Comparison of ENCODE assay signal across 8 cellular contexts in genomic region chr1:67687198-67687545, GRCh38. TPM values are rescaled to one million over a fixed set of nuclear protein-coding genes. Genes with fewer than 3 reads are reported as not detected.
DNase-seq lines count a peak whose midpoint lies in the region; ATAC-seq, FAIRE-seq and TF ChIP-seq lines count a peak whose summit lies in the region.

No MANE protein-coding gene starts in this region.

- no peaks in the 10 kb centered on the region for H3K27me3 Mint-ChIP-seq in activated T-cell treated with anti-CD3 and anti-CD28 coated beads, Interleukin-2, amount 50 U/mL, for 4 hours (ENCODE audit: low read depth)
- H3K27me3 Mint-ChIP-seq in activated T-helper 1 cell treated with anti-CD3 and anti-CD28 coated beads, Interleukin-12 subunit alpha, Interleukin-12 subunit beta, Interleukin-2, Interleukin-4 antibody, amounts not matched to agents 30 ng/mL and 10 ng/mL and 1 ng/mL, durations not matched to agents 14 hours and 24 hours and 36 hours (ENCODE audit: insufficient read depth) = no peaks in the 10 kb centered on the region

- H3K27me3 ChIP-seq in tibial artery = no peaks in the 10 kb centered on the region

- H3K9me3 ChIP-seq in kidney (ENCODE audit: control insufficient read depth in 1 of 2, low read length in 2 of 2) = no peaks in the 10 kb centered on the region
- no peaks in the 10 kb centered on the region for H3K9me3 ChIP-seq in tibial artery

- ATAC-seq in activated T-cell treated with anti-CD3 and anti-CD28 coated beads, Interleukin-2, amount 50 U/mL, for 4 hours = no peak
- ATAC-seq in GM21619 (IDR thresholded peaks at IDR 0.05; ENCODE audit: unreplicated experiment) = no peak

- H3K4me3 ChIP-seq in kidney (ENCODE audit: low read length in 2 of 2) (peak overlapping the region; percentile 83 to 92), tibial artery (peak overlapping the region; percentile 88 to 98)

- H3K27ac Mint-ChIP-seq in activated T-helper 1 cell treated with anti-CD3 and anti-CD28 coated beads, Interleukin-12 subunit alpha, Interleukin-12 subunit beta, Interleukin-2, Interleukin-4 antibody, amounts not matched to agents 30 ng/mL and 10 ng/mL and 1 ng/mL, durations not matched to agents 14 hours and 24 hours and 36 hours = peak overlapping the region; percentile 13

- peaks cover 10 to 29% of the 10 kb centered on the region in 2 donors for H3K36me3 ChIP-seq in kidney (ENCODE audit: control insufficient read depth in 1 of 2, insufficient read depth in 2 of 2, low read length in 2 of 2)
- peaks cover 21 to 27% (median 24%) of the 10 kb centered on the region in 3 donors for H3K36me3 ChIP-seq in tibial artery

- H3K9me3 Mint-ChIP-seq in activated T-cell treated with anti-CD3 and anti-CD28 coated beads, Interleukin-2, amount 50 U/mL, for 4 hours = no peaks in the 10 kb centered on the region
- no peaks in the 10 kb centered on the region for H3K9me3 Mint-ChIP-seq in activated T-helper 1 cell treated with anti-CD3 and anti-CD28 coated beads, Interleukin-12 subunit alpha, Interleukin-12 subunit beta, Interleukin-2, Interleukin-4 antibody, amounts not matched to agents 30 ng/mL and 10 ng/mL and 1 ng/mL, durations not matched to agents 14 hours and 24 hours and 36 hours

- H3K4me3 Mint-ChIP-seq in activated T-cell treated with anti-CD3 and anti-CD28 coated beads, Interleukin-2, amount 50 U/mL, for 4 hours = peak overlapping the region; percentile 96
- H3K4me3 Mint-ChIP-seq in activated T-helper 1 cell treated with anti-CD3 and anti-CD28 coated beads, Interleukin-12 subunit alpha, Interleukin-12 subunit beta, Interleukin-2, Interleukin-4 antibody, amounts not matched to agents 30 ng/mL and 10 ng/mL and 1 ng/mL, durations not matched to agents 14 hours and 24 hours and 36 hours = peak overlapping the region; percentile 91

- peaks cover 25% of the 10 kb centered on the region for H3K36me3 Mint-ChIP-seq in activated T-cell treated with anti-CD3 and anti-CD28 coated beads, Interleukin-2, amount 50 U/mL, for 4 hours (ENCODE audit: insufficient read depth)
- peaks cover 29% of the 10 kb centered on the region for H3K36me3 Mint-ChIP-seq in activated T-helper 1 cell treated with anti-CD3 and anti-CD28 coated beads, Interleukin-12 subunit alpha, Interleukin-12 subunit beta, Interleukin-2, Interleukin-4 antibody, amounts not matched to agents 30 ng/mL and 10 ng/mL and 1 ng/mL, durations not matched to agents 14 hours and 24 hours and 36 hours (ENCODE audit: low read depth)

- H3K4me1 ChIP-seq in kidney (ENCODE audit: control insufficient read depth in 1 of 2, insufficient read depth in 1 of 2, low read depth in 1 of 2, low read length in 2 of 2) (peaks cover 5 to 10% of the 10 kb centered on the region in 2 donors), tibial artery (peaks cover 0 to 54% (median 34%) of the 10 kb centered on the region in 4 donors)

- no peak for FAIRE-seq in kidney (lab: Jason Lieb, UNC)

- H3K4me1 Mint-ChIP-seq in activated T-cell treated with anti-CD3 and anti-CD28 coated beads, Interleukin-2, amount 50 U/mL, for 4 hours (ENCODE audit: low read depth) = peaks cover 42% of the 10 kb centered on the region
- H3K4me1 Mint-ChIP-seq in activated T-helper 1 cell treated with anti-CD3 and anti-CD28 coated beads, Interleukin-12 subunit alpha, Interleukin-12 subunit beta, Interleukin-2, Interleukin-4 antibody, amounts not matched to agents 30 ng/mL and 10 ng/mL and 1 ng/mL, durations not matched to agents 14 hours and 24 hours and 36 hours (ENCODE audit: low read depth) = peaks cover 45% of the 10 kb centered on the region

- no peak for DNase-seq in activated T-cell treated with anti-CD3 and anti-CD28 coated beads, Interleukin-2, amount 50 U/mL, for 4 hours
- DNase-seq in activated T-cell treated with anti-CD3 and anti-CD28 coated beads for 4 hours (no peak), kidney (no peak), tibial artery (no peak)
- DNase-seq in activated T-helper 1 cell treated with anti-CD3 and anti-CD28 coated beads, Interleukin-12 subunit alpha, Interleukin-12 subunit beta, Interleukin-2, Interleukin-4 antibody, amounts not matched to agents 30 ng/mL and 10 ng/mL and 1 ng/mL, durations not matched to agents 14 hours and 24 hours and 36 hours (ENCODE audit: low spot score) = no peak
- no peak for DNase-seq in stimulated activated naive CD4-positive, alpha-beta T cell treated with Interleukin-2 at 50 U/mL for 16 hours (lab: John Stamatoyannopoulos, UW)
- DNase-seq in stimulated activated CD8-positive, alpha-beta memory T cell treated with anti-CD3 and anti-CD28 coated beads, Interleukin-4, amount 100 ng/mL, for 48 hours = no peak

- peak overlapping the region; percentile 97 to 98 for H3K27ac ChIP-seq in kidney (ENCODE audit: low read depth in 2 of 2, low read length in 2 of 2)
- H3K27ac ChIP-seq in tibial artery = peak overlapping the region; percentile 95 to 99

- TF ChIP-seq CTCF in kidney (IDR thresholded peaks at IDR 0.05; ENCODE audit: borderline replicate concordance, extremely low read depth, insufficient read depth) = no peak
- TF ChIP-seq CTCF in tibial artery (IDR thresholded peaks at IDR 0.05) = no peak

- intact Hi-C loops in activated T-helper 1 cell treated with anti-CD3 and anti-CD28 coated beads, Interleukin-12 subunit alpha, Interleukin-12 subunit beta, Interleukin-2, Interleukin-4 antibody, amounts not matched to agents 30 ng/mL and 10 ng/mL and 1 ng/mL, durations not matched to agents 14 hours and 24 hours and 36 hours (cut with micrococcal nuclease) = loop anchor here (10.0 kb wide), 4 partner anchors 912 to 1412 kb away; no protein-coding TSS in a partner anchor
- intact Hi-C loops in kidney (cut with DNase I) = loop anchor here (10.0 kb wide), 1 partner anchor 68 kb away; no protein-coding TSS in a partner anchor
- intact Hi-C loops in tibial artery (cut with DNase I; ENCODE audit: low total_unique reads) = loop anchor here (5.0 to 10.0 kb wide), 3 partner anchors 60 to 148 kb away; partner anchors contain the start of gene GNG12

- H3K9ac ChIP-seq in kidney (ENCODE audit: low read length in 2 of 2) = peak overlapping the region; percentile 28 to 94

RNA-seq across cellular contexts. Expression of gene GADD45A, which starts 2.2 kb away (rescaled TPM):
- total RNA-seq in activated T-cell treated with anti-CD3 and anti-CD28 coated beads, Interleukin-2, amount 50 U/mL, for 4 hours = 10 to 100 TPM; 49.7 to 91.5 (median 56.9) TPM
- total RNA-seq in activated T-helper 1 cell treated with anti-CD3 and anti-CD28 coated beads, Interleukin-12 subunit alpha, Interleukin-12 subunit beta, Interleukin-2, Interleukin-4 antibody, amounts not matched to agents 30 ng/mL and 10 ng/mL and 1 ng/mL, durations not matched to agents 14 hours and 24 hours and 36 hours = 47.3 and 48.2 TPM in 2 replicates
- total RNA-seq in kidney = 85.6 TPM
- 218 TPM for polyA plus RNA-seq in kidney (ENCODE audit: insufficient read depth, low read depth, low replicate concordance)
